In the genomic region with DNA sequence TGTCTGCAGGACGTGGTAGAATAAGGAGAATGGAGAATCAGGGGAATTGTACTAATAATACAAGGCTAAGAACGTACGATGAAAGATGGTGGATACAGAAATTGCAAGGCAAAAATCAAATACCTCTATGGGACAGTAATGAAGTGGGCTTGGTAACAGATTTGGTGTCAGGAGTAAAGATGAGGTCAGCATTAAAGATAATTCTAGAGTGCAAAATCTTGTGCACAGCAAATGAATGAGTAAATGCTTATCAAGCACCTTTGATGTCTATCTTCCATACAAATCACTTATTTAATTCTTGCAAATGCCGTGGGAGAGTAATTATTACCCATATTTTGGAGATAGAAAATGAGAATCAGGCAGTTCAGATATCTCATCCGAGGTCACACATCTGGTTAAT, we compare ENCODE assay signal across 2 cellular contexts.
A peak's percentile ranks its signal among the peaks of the same experiment; 100 is the strongest.
TF ChIP-seq lines count a peak whose summit lies in the region.

No MANE protein-coding gene starts in this region.

TF ChIP-seq in HepG2, 621 proteins besides CTCF, POLR2A, EP300 and RAD21:
- TF ChIP-seq, protein P1, sequence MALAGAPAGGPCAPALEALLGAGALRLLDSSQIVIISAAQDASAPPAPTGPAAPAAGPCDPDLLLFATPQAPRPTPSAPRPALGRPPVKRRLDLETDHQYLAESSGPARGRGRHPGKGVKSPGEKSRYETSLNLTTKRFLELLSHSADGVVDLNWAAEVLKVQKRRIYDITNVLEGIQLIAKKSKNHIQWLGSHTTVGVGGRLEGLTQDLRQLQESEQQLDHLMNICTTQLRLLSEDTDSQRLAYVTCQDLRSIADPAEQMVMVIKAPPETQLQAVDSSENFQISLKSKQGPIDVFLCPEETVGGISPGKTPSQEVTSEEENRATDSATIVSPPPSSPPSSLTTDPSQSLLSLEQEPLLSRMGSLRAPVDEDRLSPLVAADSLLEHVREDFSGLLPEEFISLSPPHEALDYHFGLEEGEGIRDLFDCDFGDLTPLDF (CRISPR knock-in tag; IDR thresholded peaks at IDR 0.05): no peak
- TF ChIP-seq MAFF (IDR thresholded peaks at IDR 0.05; ENCODE audit: low read depth, low read length) (peak; percentile 65), ZSCAN25 (CRISPR knock-in tag; IDR thresholded peaks at IDR 0.05) (no peak), NONO (IDR thresholded peaks at IDR 0.05) (no peak), NONO (CRISPR knock-in tag; conservative IDR thresholded peaks at IDR 0.05) (no peak), MAFK (conservative IDR thresholded peaks at IDR 0.05 in 1 of 2, IDR thresholded peaks at IDR 0.05 in 1 of 2; ENCODE audit: low read length in 2 of 2) (peak; percentile 10 to 59; a peak in 2 of 4 replicates), DMAP1 (CRISPR knock-in tag; IDR thresholded peaks at IDR 0.05) (no peak), ZNF792 (CRISPR knock-in tag; IDR thresholded peaks at IDR 0.05) (no peak)
- TF ChIP-seq, protein P2, sequence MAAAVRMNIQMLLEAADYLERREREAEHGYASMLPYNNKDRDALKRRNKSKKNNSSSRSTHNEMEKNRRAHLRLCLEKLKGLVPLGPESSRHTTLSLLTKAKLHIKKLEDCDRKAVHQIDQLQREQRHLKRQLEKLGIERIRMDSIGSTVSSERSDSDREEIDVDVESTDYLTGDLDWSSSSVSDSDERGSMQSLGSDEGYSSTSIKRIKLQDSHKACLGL (CRISPR knock-in tag; IDR thresholded peaks at IDR 0.05): no peak
TF ChIP-seq in HepG2: peak in this region for 2.

TF ChIP-seq in IMR-90, 13 proteins besides CTCF, POLR2A, EP300 and RAD21:
- TF ChIP-seq SMC3 (IDR thresholded peaks at IDR 0.05; ENCODE audit: low read depth, low read length) (no peak), MAFK (IDR thresholded peaks at IDR 0.05; ENCODE audit: low read depth, low read length) (peak; percentile 42; the same call in 1 of the 2 replicates)
TF ChIP-seq in IMR-90: peak in this region for 1.
